Comparison of ENCODE assay signal across 8 cellular contexts in genomic region chr2:130183500-130184373, GRCh38. TPM values are rescaled to one million over a fixed set of nuclear protein-coding genes. Genes with fewer than 3 reads are reported as not detected.
DNase-seq lines count a peak whose midpoint lies in the region; ATAC-seq and TF ChIP-seq lines count a peak whose summit lies in the region.

No MANE protein-coding gene starts in this region.

- H3K27me3 ChIP-seq in BLaER1, result no peaks in the 10 kb centered on the region
- H3K27me3 ChIP-seq in MM.1S (replicated peaks; ENCODE audit: insufficient read depth, low read length), result no peaks in the 10 kb centered on the region
- no peaks in the 10 kb centered on the region for H3K27me3 ChIP-seq in naive thymus-derived CD4-positive, alpha-beta T cell (ENCODE audit: control insufficient read depth in 2 of 2, insufficient read depth in 2 of 2, low read length in 2 of 2)

- peak overlapping the region; percentile 98 for H3K4me2 ChIP-seq in BLaER1
- peak overlapping the region; percentile 86; the same call in 1 of the 2 replicates for H3K4me2 ChIP-seq in MM.1S (ENCODE audit: low read depth, low read length)

- H3K9ac ChIP-seq in BLaER1 (peak overlapping the region; percentile 97), MM.1S (ENCODE audit: low read length) (peak overlapping the region; percentile 86; the same call in 1 of the 2 replicates)

- H3K4me1 ChIP-seq in BLaER1 (peaks cover 58% of the 10 kb centered on the region), MM.1S (ENCODE audit: low read length) (no peaks in the 10 kb centered on the region)
- H3K4me1 ChIP-seq in naive thymus-derived CD4-positive, alpha-beta T cell (ENCODE audit: control insufficient read depth in 2 of 2, insufficient read depth in 2 of 2, low read length in 2 of 2), result peaks cover 8 to 18% of the 10 kb centered on the region in 2 donors

- CTCF ChIA-PET in naive thymus-derived CD4-positive, alpha-beta T cell (lab: Charles Lee), result interaction anchor here (3.2 kb wide), 1 partner anchor 158 kb away, joined by 19 read pairs; the partner anchor contains the start of gene IMP4

- no peaks in the 10 kb centered on the region for H3K9me3 Mint-ChIP-seq in chondrocyte (ENCODE audit: low read depth)
- H3K9me3 Mint-ChIP-seq in naive thymus-derived CD4-positive, alpha-beta T cell, result peaks cover 0 to 4% (median 0%) of the 10 kb centered on the region in 11 donors

- H3K9me3 ChIP-seq in BLaER1 (no peaks in the 10 kb centered on the region), MM.1S (replicated peaks; ENCODE audit: insufficient read depth, low read length) (no peaks in the 10 kb centered on the region)
- H3K9me3 ChIP-seq in naive thymus-derived CD4-positive, alpha-beta T cell (ENCODE audit: control insufficient read depth in 2 of 3, low read length in 3 of 3), result no peaks in the 10 kb centered on the region

- H3K36me3 ChIP-seq in BLaER1 (peaks cover 47% of the 10 kb centered on the region), MM.1S (replicated peaks; ENCODE audit: insufficient read depth, low read length) (no peaks in the 10 kb centered on the region)
- H3K36me3 ChIP-seq in naive thymus-derived CD4-positive, alpha-beta T cell (ENCODE audit: control insufficient read depth in 2 of 3, insufficient read depth in 3 of 3, low read length in 3 of 3), result peaks cover 0 to 5% (median 0%) of the 10 kb centered on the region in 3 experiments

- H3K4me3 Mint-ChIP-seq in chondrocyte (ENCODE audit: unreplicated experiment), result peak overlapping the region; percentile 78
- peak overlapping the region; percentile 52 to 90 (median 73) for H3K4me3 Mint-ChIP-seq in naive thymus-derived CD4-positive, alpha-beta T cell

- peaks cover 54% of the 10 kb centered on the region for H3K79me2 ChIP-seq in MM.1S (ENCODE audit: low read length)

- no peaks in the 10 kb centered on the region for H3K9me2 ChIP-seq in MM.1S (replicated peaks; ENCODE audit: insufficient read depth, low read length)

- no peak for ATAC-seq in naive thymus-derived CD4-positive, alpha-beta T cell
- ATAC-seq in GM21619 (IDR thresholded peaks at IDR 0.05; ENCODE audit: unreplicated experiment), result no peak

- no peaks in the 10 kb centered on the region for H3K36me3 Mint-ChIP-seq in chondrocyte (ENCODE audit: low read depth)
- H3K36me3 Mint-ChIP-seq in naive thymus-derived CD4-positive, alpha-beta T cell, result no peaks in the 10 kb centered on the region

- TF ChIP-seq CTCF in MM.1S (IDR thresholded peaks at IDR 0.05; ENCODE audit: low read length) (no peak), chondrocyte (IDR thresholded peaks at IDR 0.05) (no peak)

- DNase-seq in MM.1S, result no peak
- no peak for DNase-seq in chondrocyte (ENCODE audit: low spot score)
- no peak for DNase-seq in naive thymus-derived CD4-positive, alpha-beta T cell
- no peak for DNase-seq in NCI-H526 treated with DMSO at 0.1 percent for 48 hours (lab: John Stamatoyannopoulos, UW)
- no peak for DNase-seq in kidney tubule cell (ENCODE audit: low spot score)
- no peak for DNase-seq in NCI-H1417 treated with DMSO at 0.1 percent for 48 hours (lab: John Stamatoyannopoulos, UW)

- H3K27ac Mint-ChIP-seq in chondrocyte (ENCODE audit: unreplicated experiment), result peak overlapping the region; percentile 79
- H3K27ac Mint-ChIP-seq in naive thymus-derived CD4-positive, alpha-beta T cell, result peak overlapping the region; percentile 15 to 88 (median 79)

- peaks cover 28% of the 10 kb centered on the region for H3K4me1 Mint-ChIP-seq in chondrocyte (ENCODE audit: low read depth)
- peaks cover 12 to 26% (median 17%) of the 10 kb centered on the region in 7 donors for H3K4me1 Mint-ChIP-seq in naive thymus-derived CD4-positive, alpha-beta T cell

- intact Hi-C loops in naive thymus-derived CD4-positive, alpha-beta T cell (cut with micrococcal nuclease), result loop anchor here (5.0 to 10.0 kb wide), 4 partner anchors 36 to 1501 kb away; partner anchors contain the start of genes CCDC74B (in 1 of the 2) and FAM168B (in 1 of the 2)

- POLR2A ChIA-PET in naive thymus-derived CD4-positive, alpha-beta T cell (lab: Charles Lee), result interaction anchor here (3.9 kb wide), 1 partner anchor 159 kb away, joined by 65 read pairs; the partner anchor contains the start of gene IMP4

- H3K4me3 ChIP-seq in BLaER1 (peak overlapping the region; percentile 99), MM.1S (ENCODE audit: low read length) (peak overlapping the region; percentile 74)
- H3K4me3 ChIP-seq in naive thymus-derived CD4-positive, alpha-beta T cell (ENCODE audit: low read length), result no peak overlapping the region

- H4K20me1 ChIP-seq in BLaER1 (peaks cover 78% of the 10 kb centered on the region), MM.1S (ENCODE audit: insufficient read depth, low read length) (no peaks in the 10 kb centered on the region)

- no peaks in the 10 kb centered on the region for H3K27me3 Mint-ChIP-seq in chondrocyte (ENCODE audit: low read depth)
- H3K27me3 Mint-ChIP-seq in naive thymus-derived CD4-positive, alpha-beta T cell, result no peaks in the 10 kb centered on the region

- no peak overlapping the region for H2AFZ ChIP-seq in MM.1S (ENCODE audit: low read length)

- H3F3A ChIP-seq in MM.1S (ENCODE audit: insufficient read depth, low read length), result no peaks in the 10 kb centered on the region

- H3K27ac ChIP-seq in BLaER1, result peak overlapping the region; percentile 94
- H3K27ac ChIP-seq in MM.1S (ENCODE audit: low read length), result no peak overlapping the region
- H3K27ac ChIP-seq in naive thymus-derived CD4-positive, alpha-beta T cell (ENCODE audit: low read depth, low read length), result peak overlapping the region; percentile 64

RNA-seq across cellular contexts. Expression of gene MZT2B, which starts 1.7 kb away (rescaled TPM):
- total RNA-seq in chondrocyte, result 255 to 269 TPM (median 260 TPM) in 3 replicates
- 100 to 1,000 TPM; 180 to 323 (median 227) TPM for total RNA-seq in naive thymus-derived CD4-positive, alpha-beta T cell
- polyA plus RNA-seq in naive thymus-derived CD4-positive, alpha-beta T cell, result 100 to 1,000 TPM; 206 to 233 TPM

RNA-seq across cellular contexts. Expression of gene SMPD4, which starts 2.3 kb away (rescaled TPM):
- 50.7 to 67.1 TPM (median 58.3 TPM) in 3 replicates for total RNA-seq in chondrocyte
- 10 to 100 TPM; 52.5 to 82.9 (median 59.8) TPM for total RNA-seq in naive thymus-derived CD4-positive, alpha-beta T cell
- polyA plus RNA-seq in naive thymus-derived CD4-positive, alpha-beta T cell, result 10 to 100 TPM; 37.0 to 53.5 TPM

RNA-seq across cellular contexts. Expression of gene TUBA3E, which starts 14.5 kb away (rescaled TPM):
- not detected in 3 replicates for total RNA-seq in chondrocyte
- total RNA-seq in naive thymus-derived CD4-positive, alpha-beta T cell, result not detected
- not detected for polyA plus RNA-seq in naive thymus-derived CD4-positive, alpha-beta T cell

RNA-seq across cellular contexts. Expression of gene CCDC74B, which starts 38.8 kb away (rescaled TPM):
- total RNA-seq in chondrocyte, result 1.0 to 3.0 TPM (median 1.2 TPM) in 3 replicates
- total RNA-seq in naive thymus-derived CD4-positive, alpha-beta T cell, result 1 to 10 TPM in 1 of 5 experiments, under 1 TPM in 2, not detected in 2; 0.16 to 1.6 (median 0.73) TPM
- not detected for polyA plus RNA-seq in naive thymus-derived CD4-positive, alpha-beta T cell

RNA-seq across cellular contexts. Expression of gene POTEF, which starts 54.7 kb away (rescaled TPM):
- total RNA-seq in chondrocyte, result 8.4 TPM in 2 of 3 replicates, not detected in the other
- total RNA-seq in naive thymus-derived CD4-positive, alpha-beta T cell, result not detected
- polyA plus RNA-seq in naive thymus-derived CD4-positive, alpha-beta T cell, result under 1 TPM in 1 of 2 donors, not detected in 1; 0.06 TPM
